8 cellular contexts compared by ENCODE assay signal in the genomic region with DNA sequence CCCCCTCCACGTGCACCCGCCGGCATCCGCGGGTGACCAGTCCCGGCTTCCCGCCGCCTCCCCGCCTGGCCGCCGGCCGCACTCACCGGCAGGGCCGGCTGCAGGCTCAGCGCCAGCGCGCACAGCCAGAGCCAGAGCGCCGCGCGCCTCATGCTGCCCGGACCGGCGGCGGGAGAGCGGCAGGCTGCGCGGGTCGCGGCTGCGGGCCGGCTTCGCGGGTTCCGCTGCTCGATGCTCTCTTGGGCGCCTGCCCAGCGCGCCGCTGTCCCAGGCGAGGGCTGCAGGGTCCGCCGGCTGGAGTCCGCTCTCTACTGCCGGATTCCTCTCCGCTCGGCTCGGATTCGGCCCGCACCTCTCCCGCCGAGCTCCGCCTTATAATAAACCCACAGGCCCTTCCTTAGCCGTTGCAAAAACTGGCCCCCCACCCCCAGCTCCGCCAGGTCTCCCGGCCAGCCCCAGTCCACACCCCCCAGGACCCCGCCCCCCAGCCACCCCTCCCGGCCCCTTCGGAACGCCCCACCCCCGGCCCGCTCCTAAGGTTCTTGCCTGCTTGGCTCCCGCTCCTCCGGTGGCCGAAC. TPM values are rescaled to one million over a fixed set of nuclear protein-coding genes. Genes with fewer than 3 reads are reported as not detected.
DNase-seq lines count a peak whose midpoint lies in the region; ATAC-seq and TF ChIP-seq lines count a peak whose summit lies in the region.

A gene with protein sequence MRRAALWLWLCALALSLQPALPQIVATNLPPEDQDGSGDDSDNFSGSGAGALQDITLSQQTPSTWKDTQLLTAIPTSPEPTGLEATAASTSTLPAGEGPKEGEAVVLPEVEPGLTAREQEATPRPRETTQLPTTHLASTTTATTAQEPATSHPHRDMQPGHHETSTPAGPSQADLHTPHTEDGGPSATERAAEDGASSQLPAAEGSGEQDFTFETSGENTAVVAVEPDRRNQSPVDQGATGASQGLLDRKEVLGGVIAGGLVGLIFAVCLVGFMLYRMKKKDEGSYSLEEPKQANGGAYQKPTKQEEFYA (minus strand): TSS at position 415 of the 578 bp plus-strand sequence. CDS start 263 bp downstream, at position 152.

- H3K27me3 Mint-ChIP-seq in activated CD4-positive, alpha-beta T cell treated with anti-CD3 and anti-CD28 coated beads, Interleukin-2, amount 10 ng/mL, durations not matched to agents 24 days and 14 days = peaks cover 63% of the 10 kb centered on the region
- H3K27me3 Mint-ChIP-seq in chondrocyte (ENCODE audit: low read depth) = no peaks in the 10 kb centered on the region

- H3K27me3 ChIP-seq in OCI-LY1 (ENCODE audit: insufficient read depth, low read length) = peaks cover 15% of the 10 kb centered on the region; the same call in 1 of the 2 replicates
- H3K27me3 ChIP-seq in left lung = peaks cover 7 to 76% of the 10 kb centered on the region in 2 donors
- peaks cover 18% of the 10 kb centered on the region for H3K27me3 ChIP-seq in suprapubic skin

- peak within 1 kb of the TSS; percentile 69 for H3K4me3 Mint-ChIP-seq in activated CD4-positive, alpha-beta T cell treated with anti-CD3 and anti-CD28 coated beads, Interleukin-2, amount 10 ng/mL, durations not matched to agents 24 days and 14 days
- H3K4me3 Mint-ChIP-seq in chondrocyte (ENCODE audit: unreplicated experiment) = peak within 1 kb of the TSS; percentile 65

- H3K27ac ChIP-seq in OCI-LY1 (ENCODE audit: low read depth, low read length, poor library complexity, severe bottlenecking) (no peak within 1 kb of the TSS), left lung (peak within 1 kb of the TSS; percentile 70 to 75), suprapubic skin (peak within 1 kb of the TSS; percentile 98)

- H4K20me1 ChIP-seq in OCI-LY1 (ENCODE audit: insufficient read depth, low read length) = no peaks in the 10 kb centered on the region

- TF ChIP-seq POLR2A in suprapubic skin (IDR thresholded peaks at IDR 0.05) = no peak

- H3K9ac ChIP-seq in OCI-LY1 (ENCODE audit: low read length) = no peak within 1 kb of the TSS

- no peaks in the 10 kb centered on the region for H3K9me3 Mint-ChIP-seq in activated CD4-positive, alpha-beta T cell treated with anti-CD3 and anti-CD28 coated beads, Interleukin-2, amount 10 ng/mL, durations not matched to agents 24 days and 14 days
- H3K9me3 Mint-ChIP-seq in chondrocyte (ENCODE audit: low read depth) = no peaks in the 10 kb centered on the region

- no peaks in the 10 kb centered on the region for H3K36me3 Mint-ChIP-seq in activated CD4-positive, alpha-beta T cell treated with anti-CD3 and anti-CD28 coated beads, Interleukin-2, amount 10 ng/mL, durations not matched to agents 24 days and 14 days (ENCODE audit: low read depth)
- no peaks in the 10 kb centered on the region for H3K36me3 Mint-ChIP-seq in chondrocyte (ENCODE audit: low read depth)

- H3K36me3 ChIP-seq in OCI-LY1 (ENCODE audit: insufficient read depth, low read length) = no peaks in the 10 kb centered on the region
- no peaks in the 10 kb centered on the region for H3K36me3 ChIP-seq in left lung
- no peaks in the 10 kb centered on the region for H3K36me3 ChIP-seq in suprapubic skin

- H3F3A ChIP-seq in OCI-LY1 (ENCODE audit: insufficient read depth, low read length) = no peaks in the 10 kb centered on the region

- H3K27ac Mint-ChIP-seq in activated CD4-positive, alpha-beta T cell treated with anti-CD3 and anti-CD28 coated beads, Interleukin-2, amount 10 ng/mL, durations not matched to agents 24 days and 14 days = no peak within 1 kb of the TSS
- no peak within 1 kb of the TSS for H3K27ac Mint-ChIP-seq in chondrocyte (ENCODE audit: unreplicated experiment)

- no peaks in the 10 kb centered on the region for H3K9me3 ChIP-seq in OCI-LY1 (ENCODE audit: low read length)
- H3K9me3 ChIP-seq in left lung = no peaks in the 10 kb centered on the region
- H3K9me3 ChIP-seq in suprapubic skin = no peaks in the 10 kb centered on the region

- intact Hi-C loops in activated CD4-positive, alpha-beta T cell treated with anti-CD3 and anti-CD28 coated beads, Interleukin-2, amount 10 ng/mL, durations not matched to agents 24 days and 14 days (cut with micrococcal nuclease) = no loop called here
- intact Hi-C loops in left lung (cut with DNase I) = loop anchor here in 1 of 2 donors (10.0 kb wide), 1 partner anchor 90 kb away; no protein-coding TSS in a partner anchor

- peak within 1 kb of the TSS; percentile 45 for H3K4me3 ChIP-seq in OCI-LY1 (ENCODE audit: low read depth, low read length, poor library complexity, severe bottlenecking)
- H3K4me3 ChIP-seq in left lung = peak within 1 kb of the TSS; percentile 50 to 56
- peak within 1 kb of the TSS; percentile 92 for H3K4me3 ChIP-seq in suprapubic skin

- DNase-seq in activated CD4-positive, alpha-beta T cell treated with anti-CD3 and anti-CD28 coated beads, Interleukin-2, amount 10 ng/mL, durations not matched to agents 24 days and 14 days = peak; percentile 66
- DNase-seq in activated CD4-positive, alpha-beta T cell treated with anti-CD3 and anti-CD28 coated beads for 48 hours = no peak
- DNase-seq in chondrocyte (ENCODE audit: low spot score) (peak; percentile 62), left lung (peak; percentile 75 to 83), suprapubic skin (ENCODE audit: low spot score in 2 of 2) (peak; percentile 70 to 80)
- no peak for DNase-seq in stimulated activated naive CD4-positive, alpha-beta T cell (lab: John Stamatoyannopoulos, UW)

- under 1% methylated on average over 27 of the region's 65 CpGs for whole genome bisulfite sequencing in suprapubic skin

- no peaks in the 10 kb centered on the region for H3K9me2 ChIP-seq in OCI-LY1 (ENCODE audit: low read depth, low read length)

- peak within 1 kb of the TSS; percentile 55 for H3K4me2 ChIP-seq in OCI-LY1 (ENCODE audit: low read length)

- peaks cover 5% of the 10 kb centered on the region for H3K4me1 Mint-ChIP-seq in activated CD4-positive, alpha-beta T cell treated with anti-CD3 and anti-CD28 coated beads, Interleukin-2, amount 10 ng/mL, durations not matched to agents 24 days and 14 days
- peaks cover 27% of the 10 kb centered on the region for H3K4me1 Mint-ChIP-seq in chondrocyte (ENCODE audit: low read depth)

- no peak for TF ChIP-seq EP300 in suprapubic skin (IDR thresholded peaks at IDR 0.05)

- ATAC-seq in HG02884 (IDR thresholded peaks at IDR 0.05; ENCODE audit: unreplicated experiment) (peak; percentile 24), left lung (peak; percentile 76)

- TF ChIP-seq CTCF in OCI-LY1 (IDR thresholded peaks at IDR 0.05; ENCODE audit: low read length) = no peak
- TF ChIP-seq CTCF in chondrocyte (IDR thresholded peaks at IDR 0.05) = no peak
- TF ChIP-seq CTCF in left lung (IDR thresholded peaks at IDR 0.05) = no peak
- no peak for TF ChIP-seq CTCF in suprapubic skin (IDR thresholded peaks at IDR 0.05)

- H3K4me1 ChIP-seq in OCI-LY1 (ENCODE audit: insufficient read depth, low read length, severe bottlenecking) (no peaks in the 10 kb centered on the region), left lung (peaks cover 8 to 27% of the 10 kb centered on the region in 2 donors), suprapubic skin (peaks cover 44% of the 10 kb centered on the region)

- H2AFZ ChIP-seq in OCI-LY1 (ENCODE audit: low read length) = no peak within 1 kb of the TSS

- H3K79me2 ChIP-seq in OCI-LY1 (ENCODE audit: insufficient read depth, low read length) = no peaks in the 10 kb centered on the region

RNA-seq across cellular contexts. Expression of the gene that starts here (rescaled TPM):
- 0.63 and 1.1 TPM in 2 replicates for total RNA-seq in activated CD4-positive, alpha-beta T cell treated with anti-CD3 and anti-CD28 coated beads, Interleukin-2, amount 10 ng/mL, durations not matched to agents 24 days and 14 days
- 11.4 to 13.2 TPM (median 12.6 TPM) in 3 replicates for total RNA-seq in chondrocyte
- total RNA-seq in left lung = 100 to 1,000 TPM; 127 to 278 TPM
- 100 to 1,000 TPM; 258 to 892 (median 636) TPM for total RNA-seq in suprapubic skin

Comparison
In these comparisons a context has a peak if more than half of its experiments do, and no peak if none do; other contexts are left out.
1. DNase-seq: peak in activated CD4-positive, alpha-beta T cell treated with anti-CD3 and anti-CD28 coated beads, Interleukin-2, amount 10 ng/mL, durations not matched to agents 24 days and 14 days (single experiment), chondrocyte (single experiment), left lung (2 of 2) and suprapubic skin (2 of 2); none in activated CD4-positive, alpha-beta T cell treated with anti-CD3 and anti-CD28 coated beads for 48 hours (single experiment) and stimulated activated naive CD4-positive, alpha-beta T cell (0 of 6).
2. Peak in every context shown above with its lines, with median percentiles within 50 percentile points of each other: H3K4me3 ChIP-seq.